Comparison of ENCODE assay signal across 13 cellular contexts in genomic region chr6:148720897-148721296, GRCh38.
"Had no signal": no experiment of that assay in that cellular context is flagged by ENCODE, and none has a peak within 500 bp of the region (broad histone marks: within the 10 kb centered on the region; RNA-seq: fewer than 3 reads in every experiment).

No MANE protein-coding gene starts in this region.

- ATAC-seq: activated CD8-positive, alpha-beta T cell treated with anti-CD3 and anti-CD28 coated beads, Interleukin-2, amount 10 ng/mL, durations not matched to agents 7 days and 5 days; body of pancreas; gastroesophageal sphincter; left ventricle myocardium superior had no signal

- H3K27me3 ChIP-seq: body of pancreas, gastroesophageal sphincter, right atrium auricular region had no signal

- DNase-seq: activated CD4-positive, alpha-beta T cell treated with anti-CD3 and anti-CD28 coated beads for 48 hours; activated CD8-positive, alpha-beta T cell treated with anti-CD3 and anti-CD28 coated beads, Interleukin-2, amount 10 ng/mL, durations not matched to agents 7 days and 5 days; activated naive CD4-positive, alpha-beta T cell treated with anti-CD3 and anti-CD28 coated beads for 36 hours; body of pancreas; cerebellar nuclear complex; dorsolateral prefrontal cortex; left ventricle myocardium superior; mesendoderm; posterior cingulate gyrus; SK-N-SH had no signal

- H3K4me3 ChIP-seq: body of pancreas, dorsolateral prefrontal cortex, gastroesophageal sphincter, right atrium auricular region, skin epidermis had no signal

- H3K36me3 ChIP-seq: gastroesophageal sphincter, right atrium auricular region had no signal

- H3K4me1 ChIP-seq: body of pancreas, gastroesophageal sphincter, right atrium auricular region had no signal

- H3K4me2 ChIP-seq: SK-N-SH had no signal

- H3K9me3 ChIP-seq: body of pancreas, SK-N-SH had no signal

- H3K27ac ChIP-seq: body of pancreas, dorsolateral prefrontal cortex, gastroesophageal sphincter, right atrium auricular region, skin epidermis had no signal
